23 cellular contexts compared by ENCODE assay signal in the genomic region with DNA sequence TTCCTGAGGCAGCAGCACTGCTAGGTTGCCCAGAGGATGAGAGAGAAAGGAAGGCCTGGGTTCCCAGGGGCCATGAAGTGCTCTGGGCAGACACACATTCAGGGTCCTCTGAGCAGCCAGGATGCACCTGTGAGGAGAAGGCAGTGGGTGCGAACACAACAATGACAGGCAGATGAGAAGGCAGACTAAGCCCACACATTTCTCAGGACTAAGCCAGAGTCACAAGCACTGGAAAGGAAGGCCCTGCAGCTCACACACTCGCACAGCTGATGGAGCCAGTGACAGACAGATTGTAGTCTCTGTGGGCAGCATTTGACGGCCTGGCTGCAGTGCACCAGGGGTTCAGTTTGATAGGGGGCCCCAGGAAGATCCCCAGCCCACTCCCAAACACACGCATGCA.
A peak's percentile ranks its signal among the peaks of the same experiment; 100 is the strongest.
DNase-seq lines count a peak whose midpoint lies in the region; ATAC-seq, FAIRE-seq and TF ChIP-seq lines count a peak whose summit lies in the region.
"Had no signal": no experiment of that assay in that cellular context is flagged by ENCODE, and none has a peak within 500 bp of the region (broad histone marks: within the 10 kb centered on the region; RNA-seq: fewer than 3 reads in every experiment).

No MANE protein-coding gene starts in this region.

- H3K36me3 Mint-ChIP-seq in MCF 10A (ENCODE audit: insufficient read depth, unreplicated experiment) (peaks cover 5% of the 10 kb centered on the region), glutamatergic neuron (ENCODE audit: unreplicated experiment) (no peaks in the 10 kb centered on the region)
- no peaks in the 10 kb centered on the region for H3K36me3 Mint-ChIP-seq in stimulated activated effector memory CD8-positive, alpha-beta T cell treated with anti-CD3 and anti-CD28 coated beads, Interleukin-12 subunit alpha, Interleukin-12 subunit beta, amount 100 ng/mL, for 72 hours

- H3K4me1 Mint-ChIP-seq in MCF 10A (ENCODE audit: insufficient read depth, unreplicated experiment), result peaks cover 36% of the 10 kb centered on the region
- peaks cover 20% of the 10 kb centered on the region for H3K4me1 Mint-ChIP-seq in glutamatergic neuron (ENCODE audit: low read depth, unreplicated experiment)
- no peaks in the 10 kb centered on the region for H3K4me1 Mint-ChIP-seq in stimulated activated effector memory CD8-positive, alpha-beta T cell treated with anti-CD3 and anti-CD28 coated beads, Interleukin-12 subunit alpha, Interleukin-12 subunit beta, amount 100 ng/mL, for 72 hours
- H3K4me1 Mint-ChIP-seq: B cell, IgD-negative memory B cell had no signal

- intact Hi-C loops in MCF 10A (cut with micrococcal nuclease) (no loop called here), mammary epithelial cell (cut with micrococcal nuclease) (no loop called here)

- no peak overlapping the region for H3K4me2 ChIP-seq in mammary epithelial cell (ENCODE audit: insufficient read depth, low read depth, low read length)
- H3K4me2 ChIP-seq: GM23338 had no signal

- H3K4me3 Mint-ChIP-seq in MCF 10A (ENCODE audit: unreplicated experiment) (no peak overlapping the region), glutamatergic neuron (ENCODE audit: unreplicated experiment) (no peak overlapping the region)
- no peak overlapping the region for H3K4me3 Mint-ChIP-seq in stimulated activated effector memory CD8-positive, alpha-beta T cell treated with anti-CD3 and anti-CD28 coated beads, Interleukin-12 subunit alpha, Interleukin-12 subunit beta, amount 100 ng/mL, for 72 hours
- H3K4me3 Mint-ChIP-seq: B cell; CD4-positive, alpha-beta T cell; GM23338; HFFc6; IgD-negative memory B cell had no signal

- CTCF ChIA-PET in MCF 10A (lab: Yijun Ruan, JAX) (interaction anchor here (1.1 to 1.9 kb wide), 2 partner anchors 8 to 101 kb away, joined by 5 read pairs; no protein-coding TSS in a partner anchor), mammary epithelial cell (lab: Charles Lee; ENCODE audit: low non-redundant PET) (no interaction called here)

- peak; percentile 32 for FAIRE-seq in bronchial epithelial cell (lab: Jason Lieb, UNC)
- FAIRE-seq: GM12892, HepG2 had no signal

- no peaks in the 10 kb centered on the region for H3K27me3 Mint-ChIP-seq in MCF 10A (ENCODE audit: insufficient read depth, unreplicated experiment)
- H3K27me3 Mint-ChIP-seq in glutamatergic neuron (ENCODE audit: unreplicated experiment), result no peaks in the 10 kb centered on the region

- H3K36me3 ChIP-seq in mammary epithelial cell (ENCODE audit: insufficient read depth, low read length) (no peaks in the 10 kb centered on the region), bronchial epithelial cell (ENCODE audit: control insufficient read depth, insufficient read depth, low read length) (peaks cover 1% of the 10 kb centered on the region)

- DNase-seq in MCF 10A (ENCODE audit: unreplicated experiment) (no peak), mammary epithelial cell (no peak), bronchial epithelial cell (ENCODE audit: low read depth) (no peak), glutamatergic neuron (no peak), dedifferentiated amniotic fluid mesenchymal stem cell (ENCODE audit: extremely low spot score) (no peak), D341Med (ENCODE audit: low spot score) (no peak)
- DNase-seq in stimulated activated effector memory CD8-positive, alpha-beta T cell treated with anti-CD3 and anti-CD28 coated beads, Interleukin-12 subunit alpha, Interleukin-12 subunit beta, amount 100 ng/mL, for 72 hours (ENCODE audit: low spot score in 2 of 2), result no peak
- DNase-seq: 8988T; Caco-2; CD4-positive, alpha-beta T cell; DMS153; DMS79; GDM1; H7; HFFc6 had no signal

- H3K4me3 ChIP-seq in mammary epithelial cell (replicated peaks in 1 of 3; ENCODE audit: insufficient read depth in 1 of 3, low read depth in 2 of 3, low read length in 3 of 3) (no peak overlapping the region), bronchial epithelial cell (ENCODE audit: low read depth, low read length) (no peak overlapping the region)
- H3K4me3 ChIP-seq: GM23338 had no signal

- ATAC-seq in stimulated activated effector memory CD8-positive, alpha-beta T cell treated with anti-CD3 and anti-CD28 coated beads, Interleukin-12 subunit alpha, Interleukin-12 subunit beta, amount 100 ng/mL, for 72 hours, result peak; percentile 37
- no peak for ATAC-seq in HG02973 (IDR thresholded peaks at IDR 0.05; ENCODE audit: unreplicated experiment)
- ATAC-seq: GM23338, HCT116 had no signal

- peak overlapping the region; percentile 3 for H3K27ac Mint-ChIP-seq in MCF 10A (ENCODE audit: low read depth, unreplicated experiment)
- peak overlapping the region; percentile 70 for H3K27ac Mint-ChIP-seq in glutamatergic neuron (ENCODE audit: unreplicated experiment)
- no peak overlapping the region for H3K27ac Mint-ChIP-seq in stimulated activated effector memory CD8-positive, alpha-beta T cell treated with anti-CD3 and anti-CD28 coated beads, Interleukin-12 subunit alpha, Interleukin-12 subunit beta, amount 100 ng/mL, for 72 hours
- H3K27ac Mint-ChIP-seq: B cell; CD4-positive, alpha-beta T cell; GM23338; HFFc6; IgD-negative memory B cell had no signal

- H3K9me3 Mint-ChIP-seq in MCF 10A (ENCODE audit: unreplicated experiment) (no peaks in the 10 kb centered on the region), glutamatergic neuron (ENCODE audit: unreplicated experiment) (peaks cover 4% of the 10 kb centered on the region)
- H3K9me3 Mint-ChIP-seq in stimulated activated effector memory CD8-positive, alpha-beta T cell treated with anti-CD3 and anti-CD28 coated beads, Interleukin-12 subunit alpha, Interleukin-12 subunit beta, amount 100 ng/mL, for 72 hours, result no peaks in the 10 kb centered on the region
- H3K9me3 Mint-ChIP-seq: CD4-positive, alpha-beta T cell; GM23338; HFFc6 had no signal

- no peaks in the 10 kb centered on the region for H3K27me3 ChIP-seq in mammary epithelial cell (ENCODE audit: insufficient read depth, low read length)
- no peaks in the 10 kb centered on the region for H3K27me3 ChIP-seq in bronchial epithelial cell (ENCODE audit: control insufficient read depth, insufficient read depth, low read length)

- dilution Hi-C loops in mammary epithelial cell (cut with HindIII; ENCODE audit: low sequenced_read_pairs), result no loop called here

- no peaks in the 10 kb centered on the region for H4K20me1 ChIP-seq in mammary epithelial cell (ENCODE audit: insufficient read depth, low read length)

- WGBS in mammary epithelial cell (ENCODE audit: low coverage, missing lambda C conversion rate), result 83% methylated on average over 4 of the region's 4 CpGs

- POLR2A ChIA-PET in MCF 10A (lab: Yijun Ruan, JAX), result interaction anchor here (0.6 kb wide), 1 partner anchor 1048 kb away, joined by 3 read pairs; no protein-coding TSS in a partner anchor

- H3K27ac ChIP-seq in mammary epithelial cell (ENCODE audit: insufficient read depth, low read depth, low read length), result no peak overlapping the region
- H3K27ac ChIP-seq: C4-2B had no signal

- H3K4me1 ChIP-seq in mammary epithelial cell (ENCODE audit: insufficient read depth, low read length), result peaks cover 14% of the 10 kb centered on the region
- H3K4me1 ChIP-seq: Caco-2 had no signal

- no peak overlapping the region for H3K9ac ChIP-seq in mammary epithelial cell (ENCODE audit: insufficient read depth, low read length)

- in situ Hi-C loops in mammary epithelial cell (cut with MboI; ENCODE audit: low sequenced_read_pairs in 2 of 2), result no loop called here

- no TSS peak for BruUV-seq in MCF 10A (replicated peaks; lab: Mats Ljungman, UMichigan)
- no TSS peak for BruUV-seq in mammary epithelial cell (replicated peaks; lab: Mats Ljungman, UMichigan)

- no peaks in the 10 kb centered on the region for H3K9me3 ChIP-seq in mammary epithelial cell (replicated peaks; ENCODE audit: insufficient read depth, low read length)
- H3K9me3 ChIP-seq: Caco-2 had no signal

- H2AFZ ChIP-seq in mammary epithelial cell (ENCODE audit: low read depth, low read length), result no peak overlapping the region
- H2AFZ ChIP-seq: GM23338 had no signal

- no peak for TF ChIP-seq CTCF in MCF 10A (IDR thresholded peaks at IDR 0.05; ENCODE audit: unreplicated experiment)
- no peak for TF ChIP-seq CTCF in mammary epithelial cell (conservative IDR thresholded peaks at IDR 0.05 in 1 of 2, IDR thresholded peaks at IDR 0.05 in 1 of 2; ENCODE audit: extremely low read depth in 1 of 2, insufficient read depth in 1 of 2, low read depth in 1 of 2, low read length in 2 of 2)
- TF ChIP-seq CTCF in bronchial epithelial cell (IDR thresholded peaks at IDR 0.05; ENCODE audit: insufficient read depth, low read length, severe bottlenecking), result no peak
- no peak for TF ChIP-seq CTCF in glutamatergic neuron (IDR thresholded peaks at IDR 0.05; ENCODE audit: partially characterized antibody, unreplicated experiment)

- peaks cover 67% of the 10 kb centered on the region for H3K79me2 ChIP-seq in mammary epithelial cell (ENCODE audit: insufficient read depth, low read length)
